Comparison of ENCODE assay signal across 8 cellular contexts in the genomic region with DNA sequence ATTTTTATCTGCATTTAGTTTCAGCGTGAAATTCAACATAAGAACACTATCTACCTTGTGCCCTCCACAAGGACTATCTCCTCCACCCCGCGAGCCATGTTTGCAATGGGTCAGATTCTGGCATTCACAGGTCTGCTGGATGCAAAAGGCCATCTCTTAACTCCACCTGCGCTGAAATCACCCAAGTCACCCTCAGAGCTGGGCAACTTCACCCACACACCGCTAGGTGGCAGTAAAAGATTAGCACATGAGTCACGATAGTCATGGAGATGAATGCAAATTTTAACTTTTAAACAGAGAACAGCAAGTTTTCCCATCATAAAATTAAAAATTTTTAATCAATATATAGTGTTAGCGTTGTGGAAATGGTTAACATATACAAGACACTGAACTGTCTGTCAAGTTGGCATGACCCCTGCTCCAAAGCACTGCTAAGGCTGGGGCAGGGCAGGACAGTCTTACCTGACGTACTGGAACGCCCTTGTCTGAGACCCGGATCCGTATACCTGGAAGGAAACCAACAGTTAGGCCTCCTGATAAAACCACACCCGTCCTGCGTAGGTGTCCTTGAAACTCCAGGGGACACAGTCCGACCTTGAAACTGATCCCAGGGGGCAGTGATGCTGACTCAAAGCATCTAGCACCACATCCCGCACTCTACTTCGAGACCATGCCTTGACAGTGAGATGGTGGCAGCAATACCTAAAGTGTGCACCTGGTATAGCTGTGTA.
A peak's percentile ranks its signal among the peaks of the same experiment; 100 is the strongest.
DNase-seq lines count a peak whose midpoint lies in the region; ATAC-seq and TF ChIP-seq lines count a peak whose summit lies in the region.

No MANE protein-coding gene starts in this region.

- H3K27ac ChIP-seq in SJCRH30, result no peak overlapping the region

- no peaks in the 10 kb centered on the region for H3K9me3 ChIP-seq in SJCRH30 (replicated peaks)

- H3K4me3 ChIP-seq in SJCRH30, result no peak overlapping the region

- H3K27me3 Mint-ChIP-seq in activated naive CD4-positive, alpha-beta T cell treated with anti-CD3 and anti-CD28 coated beads for 36 hours (ENCODE audit: low read depth), result no peaks in the 10 kb centered on the region

- H3K4me1 Mint-ChIP-seq in activated naive CD4-positive, alpha-beta T cell treated with anti-CD3 and anti-CD28 coated beads for 36 hours (ENCODE audit: low read depth), result peaks cover 18% of the 10 kb centered on the region

- peak; percentile 90 for TF ChIP-seq CTCF in LNCAP (IDR thresholded peaks at IDR 0.05)

- H3K36me3 ChIP-seq in SJCRH30, result peaks cover 4% of the 10 kb centered on the region; the same call in 1 of the 2 replicates

- peaks cover 6% of the 10 kb centered on the region for H3K36me3 Mint-ChIP-seq in activated naive CD4-positive, alpha-beta T cell treated with anti-CD3 and anti-CD28 coated beads for 36 hours (ENCODE audit: low read depth)

- H3K4me3 Mint-ChIP-seq in activated naive CD4-positive, alpha-beta T cell treated with anti-CD3 and anti-CD28 coated beads for 36 hours, result no peak overlapping the region

- intact Hi-C loops in activated naive CD4-positive, alpha-beta T cell treated with anti-CD3 and anti-CD28 coated beads for 36 hours (cut with micrococcal nuclease), result loop anchor here (1.0 to 10.0 kb wide), 7 partner anchors 38 to 478 kb away; partner anchors contain the start of gene RGPD3
- intact Hi-C loops in posterior cingulate gyrus (cut with DNase I), result loop anchor here (5.0 kb wide), 2 partner anchors 438 to 478 kb away; no protein-coding TSS in a partner anchor

- H3K27me3 ChIP-seq in SJCRH30, result no peaks in the 10 kb centered on the region

- peak; percentile 52 for ATAC-seq in GM21529 (IDR thresholded peaks at IDR 0.05; ENCODE audit: unreplicated experiment)

- no peak overlapping the region for H3K27ac Mint-ChIP-seq in activated naive CD4-positive, alpha-beta T cell treated with anti-CD3 and anti-CD28 coated beads for 36 hours

- H3K4me1 ChIP-seq in SJCRH30, result no peaks in the 10 kb centered on the region

- DNase-seq in DMS79 (lab: John Stamatoyannopoulos, UW) (peak; percentile 22), SJCRH30 (peak; percentile 33 to 78), glomerular endothelial cell (ENCODE audit: extremely low read depth, low read depth, low spot score) (peak; percentile 37), posterior cingulate gyrus (peak in 6 of 10 donors; percentile 49 to 91 (median 54)), cortex of kidney (lab: John Stamatoyannopoulos, UW) (no peak)
- peak; percentile 80 for DNase-seq in activated naive CD4-positive, alpha-beta T cell treated with anti-CD3 and anti-CD28 coated beads for 36 hours

- CTCF ChIA-PET in activated naive CD4-positive, alpha-beta T cell treated with anti-CD3 and anti-CD28 coated beads for 36 hours (lab: Charles Lee), result interaction anchor here (0.6 to 3.1 kb wide), 15 partner anchors 9 to 528 kb away, joined by 3 to 15 read pairs (median 3); no protein-coding TSS in a partner anchor

- H3K9me3 Mint-ChIP-seq in activated naive CD4-positive, alpha-beta T cell treated with anti-CD3 and anti-CD28 coated beads for 36 hours, result no peaks in the 10 kb centered on the region
